Comparison of ENCODE assay signal across 27 cellular contexts in the genomic region with DNA sequence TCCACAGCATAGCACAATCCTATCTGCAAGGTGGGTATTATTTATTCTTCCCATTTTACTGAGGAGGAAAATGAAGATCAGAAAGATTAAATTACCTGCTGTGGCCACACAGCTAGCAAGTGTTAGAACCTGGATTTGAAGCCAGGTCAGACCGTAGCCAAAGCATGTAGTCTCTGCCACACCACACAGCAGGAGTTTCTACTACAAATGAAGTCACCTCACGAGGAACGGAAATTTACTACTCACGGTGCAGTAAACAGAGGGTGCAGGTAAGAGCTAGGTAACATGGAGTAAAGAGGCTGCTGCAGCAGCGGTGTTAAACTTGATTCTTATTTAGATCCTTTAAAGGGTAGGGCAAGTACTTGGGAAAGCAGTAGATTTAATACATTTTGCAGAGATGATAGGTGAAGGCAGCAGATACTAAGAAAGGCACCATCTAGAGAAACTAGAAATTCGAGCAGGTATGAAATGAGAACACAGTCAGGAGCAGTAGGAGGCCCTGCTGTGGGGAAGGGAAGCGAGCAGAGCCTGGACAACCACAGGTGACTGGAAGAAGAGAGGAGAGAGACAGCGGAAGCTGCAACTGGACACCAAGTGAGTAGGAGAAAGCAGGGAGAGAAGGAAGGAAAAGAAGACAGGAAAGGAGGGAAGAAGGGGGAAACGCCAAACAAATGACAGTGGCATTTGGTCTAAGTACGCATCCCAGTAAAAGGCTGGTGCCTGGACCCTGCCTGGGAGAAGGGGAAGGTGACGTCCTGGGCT.
DNase-seq lines count a peak whose midpoint lies in the region; FAIRE-seq lines count a peak whose summit lies in the region.
"Had no signal": no experiment of that assay in that cellular context is flagged by ENCODE, and none has a peak within 500 bp of the region (broad histone marks: within the 10 kb centered on the region; RNA-seq: fewer than 3 reads in every experiment).

No MANE protein-coding gene starts in this region.

- peaks cover 17% of the 10 kb centered on the region for H3K4me1 ChIP-seq in iPS-20b (ENCODE audit: insufficient read depth, low read length)
- H3K4me1 ChIP-seq: Caco-2, suprapubic skin, upper lobe of left lung had no signal

- H3K9me3 ChIP-seq in iPS-20b (ENCODE audit: insufficient read depth, low read depth, low read length) = no peaks in the 10 kb centered on the region
- H3K9me3 ChIP-seq: Caco-2, suprapubic skin, upper lobe of left lung had no signal

- FAIRE-seq in urothelium cell line (lab: Jason Lieb, UNC) = peak; percentile 44

- H3K27me3 ChIP-seq in iPS-20b (ENCODE audit: insufficient read depth, low read length) = no peaks in the 10 kb centered on the region
- H3K27me3 ChIP-seq: upper lobe of left lung had no signal

- H3K36me3 ChIP-seq in iPS-20b (ENCODE audit: insufficient read depth, low read depth, low read length) = no peaks in the 10 kb centered on the region
- H3K36me3 ChIP-seq: suprapubic skin, upper lobe of left lung had no signal

- DNase-seq in NCI-H187 (lab: John Stamatoyannopoulos, UW) (peak; percentile 16 to 27), NCI-H187 treated with DMSO at 0.1 percent for 48 hours (lab: John Stamatoyannopoulos, UW) (no peak), NCI-H510A treated with DMSO at 0.1 percent for 48 hours (lab: John Stamatoyannopoulos, UW) (peak; percentile 90), urothelium cell line (ENCODE audit: low spot score) (no peak), GF-D8 (lab: John Stamatoyannopoulos, UW) (no peak), NAMALWA (ENCODE audit: low spot score) (no peak)
- no peak for DNase-seq in activated CD4-positive, alpha-beta T cell treated with anti-CD3 and anti-CD28 coated beads, Interleukin-2, amount 50 U/mL, for 48 hours
- DNase-seq: 8988T; activated CD4-positive, alpha-beta T cell treated with anti-CD3 and anti-CD28 coated beads for 1 hour; activated CD8-positive, alpha-beta memory T cell treated with anti-CD3 and anti-CD28 coated beads, Interleukin-2, amount 50 U/mL, for 48 hours; activated CD8-positive, alpha-beta T cell treated with anti-CD3 and anti-CD28 coated beads for 36 hours; activated naive CD4-positive, alpha-beta T cell treated with Interleukin-2 at 50 U/mL for 16 hours; Caco-2; DND-41; effector memory CD8-positive, alpha-beta T cell; MM.1S; NCI-H1694; retina; SIG-M5; stimulated activated naive CD4-positive, alpha-beta T cell treated with Interleukin-2 at 50 U/mL for 16 hours; upper lobe of left lung had no signal

- H3K9ac ChIP-seq in iPS-20b (ENCODE audit: low read depth, low read length) = 0 out of 2 replicates have a peak overlapping the region, but pooled peaks have one; percentile 22
- H3K9ac ChIP-seq: KMS-11 had no signal

- H3K4me3 ChIP-seq in iPS-20b (ENCODE audit: low read length) = no peak overlapping the region
- H3K4me3 ChIP-seq: lung, skin epidermis, suprapubic skin, upper lobe of left lung had no signal

- H3K27ac ChIP-seq in iPS-20b (ENCODE audit: low read length) = no peak overlapping the region
- H3K27ac ChIP-seq: C4-2B, KMS-11, skin epidermis, suprapubic skin, upper lobe of left lung had no signal

Comparison
In these comparisons a context has a peak if more than half of its experiments do, and no peak if none do; other contexts are left out.
1. DNase-seq: peak in NCI-H187 (2 of 2) and NCI-H510A treated with DMSO at 0.1 percent for 48 hours (single experiment); none in NCI-H187 treated with DMSO at 0.1 percent for 48 hours (single experiment), urothelium cell line (single experiment), GF-D8 (single experiment), NAMALWA (single experiment) and activated CD4-positive, alpha-beta T cell treated with anti-CD3 and anti-CD28 coated beads, Interleukin-2, amount 50 U/mL, for 48 hours (0 of 2).